Comparison of ENCODE assay signal across 19 cellular contexts in the genomic region with DNA sequence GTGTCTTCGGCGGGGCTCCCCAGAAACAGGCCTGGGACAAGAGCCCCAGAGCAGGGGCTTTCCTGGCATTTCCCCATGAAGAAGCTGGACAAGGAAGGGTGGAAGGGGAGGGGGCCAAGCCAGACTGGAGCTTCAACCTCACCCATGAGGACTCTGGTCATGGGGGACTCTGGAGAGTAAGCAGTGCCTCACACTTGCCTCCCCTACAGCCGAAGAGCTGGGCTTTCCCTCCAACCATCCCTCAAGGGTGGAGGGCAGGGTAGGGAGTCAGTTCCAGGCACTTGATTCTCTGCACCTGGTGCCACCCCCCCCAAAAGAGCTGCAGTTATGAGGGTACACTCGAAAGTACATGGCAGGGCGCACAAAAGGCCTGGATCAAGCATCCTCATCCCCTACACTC.
"Had no signal": no experiment of that assay in that cellular context is flagged by ENCODE, and none has a peak within 500 bp of the region (broad histone marks: within the 10 kb centered on the region; RNA-seq: fewer than 3 reads in every experiment).

No MANE protein-coding gene starts in this region.

- H3K9ac ChIP-seq: neural progenitor cell had no signal

- H3K27ac ChIP-seq: coronary artery, epithelial cell of prostate, heart right ventricle, lower lobe of right lung, neural progenitor cell, psoas muscle, right atrium auricular region had no signal

- H3K4me3 ChIP-seq: coronary artery, heart right ventricle, lower lobe of right lung, neural progenitor cell, psoas muscle, right atrium auricular region had no signal

- H3K4me1 ChIP-seq: heart right ventricle, lower lobe of right lung, neural progenitor cell, psoas muscle had no signal

- H3K27me3 ChIP-seq: right atrium auricular region had no signal

- H3K36me3 ChIP-seq: heart right ventricle, lower lobe of right lung, neural progenitor cell, right atrium auricular region had no signal

- DNase-seq: activated CD4-positive, alpha-beta T cell treated with anti-CD3 and anti-CD28 coated beads, Interleukin-2, amount 10 ng/mL, durations not matched to agents 7 days and 5 days; activated CD8-positive, alpha-beta T cell treated with anti-CD3 and anti-CD28 coated beads for 36 hours; activated naive CD4-positive, alpha-beta T cell treated with Interleukin-2 at 50 U/mL for 16 hours; activated naive CD8-positive, alpha-beta T cell treated with anti-CD3 and anti-CD28 coated beads, Interleukin-2, amount 10 ng/mL, durations not matched to agents 7 days and 5 days; activated T-cell treated with anti-CD3 and anti-CD28 coated beads, Interleukin-2, amount 50 U/mL, for 4 hours; amniotic stem cell; cerebellar nuclear complex; heart right ventricle; naive thymus-derived CD8-positive, alpha-beta T cell; psoas muscle; stimulated activated CD4-positive, alpha-beta T cell treated with anti-CD3 and anti-CD28 coated beads, Interleukin-4, amount 100 ng/mL, for 4 hours; stimulated activated naive CD8-positive, alpha-beta T cell treated with anti-CD3 and anti-CD28 coated beads, Interleukin-15, Interleukin-2, amounts not matched to agents 100 U/mL and 50 U/mL, for 24 hours; T-helper 2 cell had no signal

- H3K9me3 ChIP-seq: lower lobe of right lung, psoas muscle, right atrium auricular region had no signal

- ATAC-seq: activated CD4-positive, CD25-positive, alpha-beta regulatory T cell treated with anti-CD3 and anti-CD28 coated beads, Interleukin-2, amount 50 U/mL, for 24 hours; activated CD8-positive, alpha-beta T cell treated with anti-CD3 and anti-CD28 coated beads for 36 hours; activated T-cell treated with anti-CD3 and anti-CD28 coated beads, Interleukin-2, amount 50 U/mL, for 4 hours; naive thymus-derived CD8-positive, alpha-beta T cell; psoas muscle; stimulated activated naive CD8-positive, alpha-beta T cell treated with anti-CD3 and anti-CD28 coated beads, Interleukin-15, Interleukin-2, amounts not matched to agents 100 U/mL and 50 U/mL, for 24 hours had no signal
